In the genomic region with DNA sequence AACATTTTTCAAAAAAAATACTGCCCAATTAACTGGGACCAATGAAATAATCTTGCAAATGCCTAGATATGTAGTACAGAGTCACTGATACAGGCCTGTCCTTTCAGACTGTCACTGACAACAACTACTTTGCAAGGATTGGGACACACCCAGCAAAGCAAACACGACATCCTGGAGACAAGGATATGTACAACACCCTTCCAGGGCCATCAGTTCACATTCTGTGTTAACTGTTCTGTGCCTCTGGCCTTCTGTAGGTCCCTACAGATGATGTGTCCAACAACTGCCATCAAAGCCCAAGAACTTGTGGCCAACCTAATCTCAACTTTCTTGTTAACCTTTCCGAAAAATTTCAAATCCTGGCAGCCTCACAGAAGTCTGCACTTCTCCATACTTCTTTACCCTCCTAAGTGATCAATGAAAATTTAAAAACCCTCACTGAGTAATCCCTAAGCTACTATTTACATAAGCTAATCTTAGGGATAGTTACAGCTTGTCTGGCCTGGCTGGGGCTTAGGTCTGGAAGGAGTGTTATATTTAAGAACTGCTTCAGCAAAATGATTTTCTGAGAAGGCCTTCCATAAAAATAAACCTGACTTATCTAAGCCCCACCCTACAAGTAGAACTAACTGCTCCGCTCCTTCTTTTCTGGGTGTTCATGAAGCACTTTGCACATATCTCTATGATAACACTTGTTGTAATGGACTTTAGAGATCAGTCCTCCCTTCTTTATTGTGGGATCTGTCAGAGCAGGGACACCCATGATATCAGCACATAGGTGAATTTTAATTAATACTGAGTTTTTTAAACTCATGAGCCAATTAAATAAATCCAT, we compare ENCODE assay signal across 24 cellular contexts. TPM values are rescaled to one million over a fixed set of nuclear protein-coding genes. Genes with fewer than 3 reads are reported as not detected.
DNase-seq lines count a peak whose midpoint lies in the region; ATAC-seq, FAIRE-seq and TF ChIP-seq lines count a peak whose summit lies in the region.
"Had no signal": no experiment of that assay in that cellular context is flagged by ENCODE, and none has a peak within 500 bp of the region (broad histone marks: within the 10 kb centered on the region; RNA-seq: fewer than 3 reads in every experiment).

No MANE protein-coding gene starts in this region.

- H3K4me3 ChIP-seq in LNCaP clone FGC (ENCODE audit: low read depth, low read length) (no peak overlapping the region), HepG2 (replicated peaks in 1 of 3; ENCODE audit: insufficient read depth in 1 of 3, low read depth in 2 of 3, low read length in 3 of 3) (no peak overlapping the region), stomach (no peak overlapping the region), kidney (ENCODE audit: low read length in 2 of 2) (no peak overlapping the region)
- H3K4me3 ChIP-seq: sigmoid colon, vagina had no signal

- TF ChIP-seq POLR2A in HepG2 (IDR thresholded peaks at IDR 0.05; ENCODE audit: insufficient read depth in 1 of 2, low read depth in 2 of 2, low read length in 2 of 2) (no peak), stomach (IDR thresholded peaks at IDR 0.05) (no peak)

- TF ChIP-seq EP300 in HepG2 (IDR thresholded peaks at IDR 0.05; ENCODE audit: low read depth in 2 of 2, low read length in 2 of 2) (no peak), HepG2 (CRISPR knock-in tag; IDR thresholded peaks at IDR 0.05; ENCODE audit: borderline replicate concordance) (no peak), stomach (IDR thresholded peaks at IDR 0.05) (no peak)

- no peak overlapping the region for H3K4me2 ChIP-seq in HepG2 (ENCODE audit: low read depth, low read length)

- peaks cover 12% of the 10 kb centered on the region for H3K79me2 ChIP-seq in HepG2 (ENCODE audit: insufficient read depth, low read length)

- H3K9ac ChIP-seq in HepG2 (ENCODE audit: insufficient read depth, low read depth, low read length) (no peak overlapping the region), kidney (ENCODE audit: low read length in 2 of 2) (no peak overlapping the region)

- H4K20me1 ChIP-seq in HepG2 (ENCODE audit: insufficient read depth, low read length), result peaks cover 16% of the 10 kb centered on the region; the same call in 1 of the 2 replicates

- no peak for TF ChIP-seq RAD21 in HepG2 (CRISPR knock-in tag; IDR thresholded peaks at IDR 0.05)

- H3K9me3 ChIP-seq in HepG2 (ENCODE audit: low read length) (no peaks in the 10 kb centered on the region), stomach (no peaks in the 10 kb centered on the region), kidney (ENCODE audit: control insufficient read depth in 1 of 2, low read length in 2 of 2) (no peaks in the 10 kb centered on the region)
- H3K9me3 ChIP-seq: sigmoid colon, vagina had no signal

- intact Hi-C loops in HepG2 (cut with micrococcal nuclease; ENCODE audit: unreplicated experiment) (no loop called here), stomach (cut with DNase I; ENCODE audit: low total_unique reads) (no loop called here), kidney (cut with DNase I) (no loop called here)

- in situ Hi-C loops in HepG2 (cut with HindIII; ENCODE audit: extremely low pct_ligation_motif_present, low pct_unique_long_range_greater_than_20kb), result no loop called here

- no peak overlapping the region for H2AFZ ChIP-seq in HepG2 (ENCODE audit: low read length)

- 95% methylated on average over 2 of the region's 3 CpGs for WGBS in HepG2 (ENCODE audit: low lambda C conversion rate)
- WGBS in stomach, 5 donors, result 20 to 42% (median 35%) methylated on average over 3 of the region's 3 CpGs

- H3K36me3 ChIP-seq in HepG2 (replicated peaks in 1 of 2; ENCODE audit: control insufficient read depth in 1 of 2, insufficient read depth in 2 of 2, low read length in 2 of 2) (no peaks in the 10 kb centered on the region), stomach (no peaks in the 10 kb centered on the region), kidney (ENCODE audit: control insufficient read depth in 1 of 2, insufficient read depth in 2 of 2, low read length in 2 of 2) (no peaks in the 10 kb centered on the region)
- H3K36me3 ChIP-seq: sigmoid colon, vagina had no signal

- ATAC-seq in HepG2, result peak; percentile 75
- ATAC-seq: activated CD8-positive, alpha-beta T cell treated with anti-CD3 and anti-CD28 coated beads for 36 hours; activated naive CD4-positive, alpha-beta T cell treated with anti-CD3 and anti-CD28 coated beads, Interleukin-2, amount 50 U/mL, for 72 hours; CD8-positive, alpha-beta T cell had no signal

- no peaks in the 10 kb centered on the region for H3K27me3 ChIP-seq in HepG2 (ENCODE audit: control insufficient read depth in 1 of 2, insufficient read depth in 2 of 2, low read length in 2 of 2)
- no peaks in the 10 kb centered on the region for H3K27me3 ChIP-seq in stomach
- H3K27me3 ChIP-seq: sigmoid colon, vagina had no signal

- BruUV-seq in HepG2 (replicated peaks; lab: Mats Ljungman, UMichigan), result no TSS peak

- DNase-seq in COLO668 (lab: John Stamatoyannopoulos, UW; ENCODE audit: unreplicated experiment) (peak; percentile 62), LNCaP clone FGC (ENCODE audit: low read depth) (peak; percentile 54), HepG2 (ENCODE audit: low spot score) (no peak), cerebellar nuclear complex (lab: John Stamatoyannopoulos, UW) (no peak), T-helper 1 cell (no peak), stomach (no peak), kidney (no peak)
- DNase-seq: activated CD8-positive, alpha-beta T cell treated with anti-CD3 and anti-CD28 coated beads for 36 hours; activated T-cell treated with anti-CD3 and anti-CD28 coated beads, Interleukin-2, amount 50 U/mL, for 24 hours; CD8-positive, alpha-beta T cell; cortex of kidney; EL; foreskin fibroblast; GOT3; Karpas-422; NCI-H1105; NCI-H446; SIG-M5; sigmoid colon; stimulated activated CD4-positive, alpha-beta T cell treated with anti-CD3 and anti-CD28 coated beads, Interleukin-1b, Interleukin-23, amount 100 ng/mL, for 48 hours had no signal

- FAIRE-seq in HepG2 (lab: Jason Lieb, UNC) (no peak), kidney (lab: Jason Lieb, UNC) (no peak)
- FAIRE-seq: endothelial cell of umbilical vein had no signal

- no peak for TF ChIP-seq CTCF in LNCaP clone FGC (IDR thresholded peaks at IDR 0.05; ENCODE audit: control insufficient read depth, extremely low read depth, insufficient read depth)
- TF ChIP-seq CTCF in HepG2 (CRISPR knock-in tag; IDR thresholded peaks at IDR 0.05), result no peak
- no peak for TF ChIP-seq CTCF in stomach (IDR thresholded peaks at IDR 0.05)
- no peak for TF ChIP-seq CTCF in kidney (IDR thresholded peaks at IDR 0.05; ENCODE audit: borderline replicate concordance, extremely low read depth, insufficient read depth)

- H3K4me1 ChIP-seq in HepG2 (ENCODE audit: insufficient read depth, low read length) (peaks cover 9% of the 10 kb centered on the region), stomach (peaks cover 0 to 27% (median 17%) of the 10 kb centered on the region in 4 donors), kidney (ENCODE audit: control insufficient read depth in 1 of 2, insufficient read depth in 1 of 2, low read depth in 1 of 2, low read length in 2 of 2) (peaks cover 0 to 2% of the 10 kb centered on the region in 2 donors)
- H3K4me1 ChIP-seq: sigmoid colon, vagina had no signal

- POLR2A ChIA-PET in HepG2 (lab: Yijun Ruan, JAX), result interaction anchor here (0.6 kb wide), 1 partner anchor 32 kb away, joined by 3 read pairs; no protein-coding TSS in a partner anchor

- H3K27ac ChIP-seq in cingulate gyrus (ENCODE audit: low read depth, low read length) (peak overlapping the region; percentile 23), HepG2 (ENCODE audit: extremely low read length, insufficient read depth, low read length) (no peak overlapping the region), stomach (no peak overlapping the region), kidney (ENCODE audit: low read depth in 2 of 2, low read length in 2 of 2) (no peak overlapping the region)
- H3K27ac ChIP-seq: sigmoid colon, vagina had no signal

- CTCF ChIA-PET in HepG2 (lab: Yijun Ruan, JAX; ENCODE audit: low intra/inter-chr PET ratio, low total read pairs), result no interaction called here

TF ChIP-seq in HepG2, 621 proteins besides CTCF, POLR2A, EP300 and RAD21 (continues in another document):
- TF ChIP-seq ATAD3A (CRISPR knock-in tag; IDR thresholded peaks at IDR 0.05), result no peak

RNA-seq across cellular contexts. Expression of gene COBL, which starts 21.0 kb away (rescaled TPM):
- total RNA-seq in HepG2 (2016; rRNA removed; fragmentation: Illumina TruSeq; extraction: Trizol) (3.8 and 4.4 TPM in 2 replicates), stomach (10 to 100 TPM in 4 of 5 donors, 1 to 10 TPM in 1; 8.8 to 79.9 (median 33.3) TPM), kidney (42.7 TPM)
- 1.7 and 3.4 TPM in 2 replicates for total RNA-seq in HepG2 (2016; cell fraction: cytosol; rRNA removed; fragmentation: Illumina TruSeq; extraction: Trizol; ENCODE audit: low read depth)
- total RNA-seq in HepG2 (2016; cell fraction: insoluble cytoplasmic fraction; rRNA removed; fragmentation: Illumina TruSeq; extraction: Trizol), result 2.9 and 3.7 TPM in 2 replicates
- total RNA-seq in HepG2 (2016; cell fraction: membrane; rRNA removed; fragmentation: Illumina TruSeq; extraction: Trizol), result 3.3 TPM in 2 replicates
- total RNA-seq in HepG2 (2016; cell fraction: nucleus; rRNA removed; fragmentation: Illumina TruSeq; extraction: Trizol), result 7.8 and 8.5 TPM in 2 replicates
- polyA plus RNA-seq in HepG2 (2011; rRNA removed) (4.9 and 8.4 TPM in 2 replicates), stomach (10 to 100 TPM in 2 of 3 donors, 1 to 10 TPM in 1; 4.9 to 13.3 (median 12.6) TPM), kidney (ENCODE audit: insufficient read depth, low read depth, low replicate concordance) (9.8 TPM)
- polyA plus RNA-seq in HepG2 (2011; cell fraction: cytosol; rRNA removed), result 3.8 and 4.6 TPM in 2 replicates
- 5.7 and 7.9 TPM in 2 replicates for polyA plus RNA-seq in HepG2 (2011; cell fraction: nucleus; rRNA removed)
- 13.2 and 13.3 TPM in 2 replicates for polyA plus RNA-seq in HepG2 (2012)
- 0.85 and 0.88 TPM in 2 replicates for polyA plus RNA-seq in HepG2 (2016; cell fraction: cytosol; fragmentation: Illumina TruSeq; extraction: Trizol; ENCODE audit: low read depth)
- 4.3 and 5.9 TPM in 2 replicates for polyA plus RNA-seq in HepG2 (2016; cell fraction: insoluble cytoplasmic fraction; fragmentation: Illumina TruSeq; extraction: Trizol; ENCODE audit: low read depth)
- polyA plus RNA-seq in HepG2 (2016; cell fraction: membrane; fragmentation: Illumina TruSeq; extraction: Trizol; ENCODE audit: low read depth), result 1.7 and 2.0 TPM in 2 replicates
- 7.6 and 8.4 TPM in 2 replicates for polyA plus RNA-seq in HepG2 (2016; cell fraction: nucleus; fragmentation: Illumina TruSeq; extraction: Trizol; ENCODE audit: insufficient read depth, low read depth)
- 15.4 and 59.2 TPM in 2 replicates for polyA minus RNA-seq in HepG2 (2011; rRNA and poly(A)+ RNA removed; ENCODE audit: low replicate concordance)
- polyA minus RNA-seq in HepG2 (2011; cell fraction: cytosol; rRNA and poly(A)+ RNA removed), result 5.0 and 7.4 TPM in 2 replicates
- polyA minus RNA-seq in HepG2 (2011; cell fraction: nucleus; rRNA and poly(A)+ RNA removed), result 17.9 and 22.8 TPM in 2 replicates
- total RNA-seq: activated CD8-positive, alpha-beta T cell treated with anti-CD3 and anti-CD28 coated beads for 36 hours; activated naive CD4-positive, alpha-beta T cell treated with anti-CD3 and anti-CD28 coated beads, Interleukin-2, amount 50 U/mL, for 72 hours had no signal
- polyA plus RNA-seq: endothelial cell of umbilical vein had no signal

Comparison
In these comparisons a context has a peak if more than half of its experiments do, and no peak if none do; other contexts are left out.
1. DNase-seq: peak in COLO668 (single experiment) and LNCaP clone FGC (single experiment); none in HepG2 (single experiment), cerebellar nuclear complex (0 of 2), T-helper 1 cell (0 of 5), stomach (single experiment) and kidney (single experiment).